ENCODE assay signal across 9 cellular contexts in genomic region chr12:11780521-11781101, GRCh38.
DNase-seq lines count a peak whose midpoint lies in the region; ATAC-seq lines count a peak whose summit lies in the region.
"Had no signal": no experiment of that assay in that cellular context is flagged by ENCODE, and none has a peak within 500 bp of the region (broad histone marks: within the 10 kb centered on the region; RNA-seq: fewer than 3 reads in every experiment).

No MANE protein-coding gene starts in this region.

- H3K27me3 Mint-ChIP-seq in stimulated activated naive B cell treated with anti-CD40 and anti-IgM and Interleukin-4, amounts not matched to agents 10 μg/mL and 1 μg/mL and 100 μg/mL, for 72 hours: no peaks in the 10 kb centered on the region

- peak; percentile 33 for DNase-seq in activated CD8-positive, alpha-beta memory T cell treated with anti-CD3 and anti-CD28 coated beads for 24 hours
- no peak for DNase-seq in activated CD8-positive, alpha-beta memory T cell treated with anti-CD3 and anti-CD28 coated beads, Interleukin-2, amount 50 U/mL, for 48 hours
- DNase-seq in stimulated activated naive B cell treated with anti-CD40 and anti-IgM and Interleukin-4, amounts not matched to agents 10 μg/mL and 1 μg/mL and 100 μg/mL, for 72 hours: peak; percentile 64
- no peak for DNase-seq in NCI-H2029 treated with DMSO at 0.1 percent for 48 hours (lab: John Stamatoyannopoulos, UW)
- DNase-seq in NCI-H2081 (lab: John Stamatoyannopoulos, UW): no peak
- no peak for DNase-seq in NCI-H774 (lab: John Stamatoyannopoulos, UW)
- DNase-seq: activated CD8-positive, alpha-beta memory T cell treated with anti-CD3 and anti-CD28 coated beads, Interleukin-2, amount 50 U/mL, for 4 hours had no signal

- H3K27ac Mint-ChIP-seq in stimulated activated naive B cell treated with anti-CD40 and anti-IgM and Interleukin-4, amounts not matched to agents 10 μg/mL and 1 μg/mL and 100 μg/mL, for 72 hours: peak overlapping the region; percentile 82

- peaks cover 44 to 61% of the 10 kb centered on the region in 2 donors for H3K4me1 Mint-ChIP-seq in stimulated activated naive B cell treated with anti-CD40 and anti-IgM and Interleukin-4, amounts not matched to agents 10 μg/mL and 1 μg/mL and 100 μg/mL, for 72 hours

- H3K4me3 Mint-ChIP-seq in stimulated activated naive B cell treated with anti-CD40 and anti-IgM and Interleukin-4, amounts not matched to agents 10 μg/mL and 1 μg/mL and 100 μg/mL, for 72 hours: peak overlapping the region; percentile 22 to 31

- H3K36me3 Mint-ChIP-seq in stimulated activated naive B cell treated with anti-CD40 and anti-IgM and Interleukin-4, amounts not matched to agents 10 μg/mL and 1 μg/mL and 100 μg/mL, for 72 hours: peaks cover 23 to 51% of the 10 kb centered on the region in 2 donors

- ATAC-seq in GM21737 (IDR thresholded peaks at IDR 0.05; ENCODE audit: unreplicated experiment) (peak; percentile 69), HG03521 (IDR thresholded peaks at IDR 0.05; ENCODE audit: unreplicated experiment) (peak; percentile 78)
- peak; percentile 88 to 91 for ATAC-seq in stimulated activated naive B cell treated with anti-CD40 and anti-IgM and Interleukin-4, amounts not matched to agents 10 μg/mL and 1 μg/mL and 100 μg/mL, for 72 hours (replicated peaks)

- peaks cover 0 to 4% of the 10 kb centered on the region in 2 donors for H3K9me3 Mint-ChIP-seq in stimulated activated naive B cell treated with anti-CD40 and anti-IgM and Interleukin-4, amounts not matched to agents 10 μg/mL and 1 μg/mL and 100 μg/mL, for 72 hours

Comparison
In these comparisons a context has a peak if more than half of its experiments do, and no peak if none do; other contexts are left out.
1. DNase-seq: peak in activated CD8-positive, alpha-beta memory T cell treated with anti-CD3 and anti-CD28 coated beads for 24 hours (single experiment) and stimulated activated naive B cell treated with anti-CD40 and anti-IgM and Interleukin-4, amounts not matched to agents 10 μg/mL and 1 μg/mL and 100 μg/mL, for 72 hours (single experiment); none in activated CD8-positive, alpha-beta memory T cell treated with anti-CD3 and anti-CD28 coated beads, Interleukin-2, amount 50 U/mL, for 48 hours (single experiment), NCI-H2029 treated with DMSO at 0.1 percent for 48 hours (single experiment), NCI-H2081 (0 of 2) and NCI-H774 (single experiment).
2. Peak in every context shown above with its lines, with median percentiles within 50 percentile points of each other: ATAC-seq.